In the genomic region with DNA sequence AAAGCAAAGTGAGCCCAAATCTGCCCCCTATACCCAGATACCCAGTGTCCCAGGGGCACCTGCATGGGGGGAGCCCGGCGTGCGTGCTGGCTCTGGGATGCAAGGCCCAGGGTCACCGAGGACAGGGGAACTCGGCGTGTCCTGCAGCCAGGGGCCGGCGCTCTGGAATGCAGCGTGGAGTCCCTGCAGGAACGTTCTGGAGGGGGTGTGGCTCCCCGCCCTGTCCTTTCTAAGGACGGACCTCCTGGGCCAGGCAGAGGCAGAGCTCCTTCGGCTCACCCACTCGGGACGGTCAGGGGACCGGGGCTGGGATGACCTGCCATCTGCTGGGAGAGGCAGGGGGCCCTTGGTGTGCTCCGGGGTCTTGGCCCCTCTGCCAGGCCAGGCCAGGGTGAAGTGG, we compare ENCODE assay signal across 29 cellular contexts.
"Had no signal": no experiment of that assay in that cellular context is flagged by ENCODE, and none has a peak within 500 bp of the region (broad histone marks: within the 10 kb centered on the region; RNA-seq: fewer than 3 reads in every experiment).

No MANE protein-coding gene starts in this region.

- ATAC-seq: activated CD8-positive, alpha-beta T cell treated with anti-CD3 and anti-CD28 coated beads for 36 hours; activated T-cell treated with anti-CD3 and anti-CD28 coated beads, Interleukin-2, amount 50 U/mL, for 72 hours; activated T-helper 17 cell treated with anti-CD3 and anti-CD28 coated beads, Interleukin-2, amount 50 U/mL, for 72 hours; Right ventricle myocardium inferior had no signal

- DNase-seq: activated CD4-positive, alpha-beta T cell treated with anti-CD3 and anti-CD28 coated beads, Interleukin-2, amount 10 ng/mL, durations not matched to agents 24 days and 14 days; activated CD4-positive, alpha-beta T cell treated with anti-CD3 and anti-CD28 coated beads, Interleukin-2, amount 50 U/mL, for 4 hours; activated CD4-positive, CD25-positive, alpha-beta regulatory T cell; activated CD8-positive, alpha-beta T cell treated with anti-CD3 and anti-CD28 coated beads for 36 hours; activated effector memory CD4-positive, alpha-beta T cell treated with anti-CD3 and anti-CD28 coated beads, Interleukin-2, amount 50 U/mL, for 16 hours; activated naive CD4-positive, alpha-beta T cell; activated naive CD4-positive, alpha-beta T cell treated with anti-CD3 and anti-CD28 coated beads, Interleukin-2, amount 50 U/mL, for 16 hours; activated naive CD8-positive, alpha-beta T cell treated with anti-CD3 and anti-CD28 coated beads for 36 hours; activated T-cell treated with anti-CD3 and anti-CD28 coated beads, Interleukin-2, amount 50 U/mL, for 1 hour; activated T-cell treated with anti-CD3 and anti-CD28 coated beads, Interleukin-2, amount 50 U/mL, for 72 hours; amniotic stem cell; Karpas-422; NCI-H1105; NCI-H1417 treated with DMSO at 0.1 percent for 48 hours; NCI-H187 treated with DMSO at 0.1 percent for 48 hours; NCI-H2227 treated with DMSO at 0.1 percent for 48 hours; NCI-H446; NCI-H526 treated with DMSO at 0.1 percent for 48 hours; NCI-H774; PC-9; SW 1271; T1000; WERI-Rb-1 had no signal

- H3K36me3 ChIP-seq: ascending aorta, cardiac muscle cell, WERI-Rb-1 had no signal

- H3K27ac ChIP-seq: ascending aorta, cardiac muscle cell, PC-9, RWPE1 had no signal

- H3K9me3 ChIP-seq: ascending aorta had no signal

- H3K4me1 ChIP-seq: ascending aorta had no signal

- FAIRE-seq: RCC 7860 had no signal

- H2AFZ ChIP-seq: PC-9 had no signal

- H3K4me3 ChIP-seq: ascending aorta, cardiac muscle cell, PC-9 had no signal

- H3K27me3 ChIP-seq: ascending aorta, cardiac muscle cell had no signal

- H3K4me2 ChIP-seq: PC-9 had no signal
